Comparison of ENCODE assay signal across 24 cellular contexts in genomic region chr2:2007551-2008501, GRCh38.
DNase-seq lines count a peak whose midpoint lies in the region; FAIRE-seq and TF ChIP-seq lines count a peak whose summit lies in the region.
"Had no signal": no experiment of that assay in that cellular context is flagged by ENCODE, and none has a peak within 500 bp of the region (broad histone marks: within the 10 kb centered on the region; RNA-seq: fewer than 3 reads in every experiment).

No MANE protein-coding gene starts in this region.

- DNase-seq in NCI-H748 (lab: John Stamatoyannopoulos, UW; ENCODE audit: unreplicated experiment) (peak; percentile 34), NCI-H748 treated with DMSO at 0.1 percent for 48 hours (lab: John Stamatoyannopoulos, UW) (no peak), NCI-H82 treated with DMSO at 0.1 percent for 48 hours (lab: John Stamatoyannopoulos, UW; ENCODE audit: unreplicated experiment) (peak; percentile 72), GM19240 (ENCODE audit: insufficient read length, low spot score) (no peak), GM19239 (ENCODE audit: insufficient read length, low spot score) (no peak), stomach (no peak)
- no peak for DNase-seq in activated naive CD4-positive, alpha-beta T cell treated with anti-CD3 and anti-CD28 coated beads, Interleukin-2, amount 10 ng/mL, durations not matched to agents 7 days and 5 days
- DNase-seq: activated CD8-positive, alpha-beta memory T cell treated with anti-CD3 and anti-CD28 coated beads, Interleukin-2, amount 50 U/mL, for 4 hours; activated naive CD8-positive, alpha-beta T cell treated with anti-CD3 and anti-CD28 coated beads, Interleukin-2, amount 10 ng/mL, durations not matched to agents 7 days and 5 days; CD8-positive, alpha-beta memory T cell; MG63; NCI-H1436; NCI-H226; ovary; stimulated activated CD4-positive, alpha-beta T cell treated with anti-CD3 and anti-CD28 coated beads, Interleukin-4, amount 100 ng/mL, for 24 hours; stimulated activated naive CD4-positive, alpha-beta T cell treated with Interleukin-2 at 50 U/mL for 16 hours had no signal

- no peak for TF ChIP-seq EP300 in stomach (IDR thresholded peaks at IDR 0.05)

- no peak overlapping the region for H3K4me3 Mint-ChIP-seq in activated naive CD4-positive, alpha-beta T cell treated with anti-CD3 and anti-CD28 coated beads, Interleukin-2, amount 10 ng/mL, durations not matched to agents 7 days and 5 days
- H3K4me3 Mint-ChIP-seq: activated naive CD8-positive, alpha-beta T cell treated with anti-CD3 and anti-CD28 coated beads, Interleukin-2, amount 10 ng/mL, durations not matched to agents 7 days and 5 days; CD8-positive, alpha-beta memory T cell; memory B cell; natural killer cell treated with Interleukin-12 subunit alpha and Interleukin-12 subunit beta and Interleukin-15 and Interleukin-18, amount 100 ng/mL, for 72 hours; T-helper 1 cell treated with Interleukin-12 subunit alpha and Interleukin-12 subunit beta and Interleukin-4 antibody, amounts not matched to agents 30 μg/mL and 1 μg/mL, for 36 hours had no signal

- H3K9me3 Mint-ChIP-seq in activated naive CD4-positive, alpha-beta T cell treated with anti-CD3 and anti-CD28 coated beads, Interleukin-2, amount 10 ng/mL, durations not matched to agents 7 days and 5 days: peaks cover under 1% of the 10 kb centered on the region
- H3K9me3 Mint-ChIP-seq: activated naive CD8-positive, alpha-beta T cell treated with anti-CD3 and anti-CD28 coated beads, Interleukin-2, amount 10 ng/mL, durations not matched to agents 7 days and 5 days; activated T-helper 2 cell treated with anti-CD3 and anti-CD28 coated beads, Interferon-gamma antibody, Interleukin-2, Interleukin-4, amounts not matched to agents 10 μg/mL and 5 μg/mL and 100 μg/mL, durations not matched to agents 14 hours and 24 hours and 36 hours; memory B cell; natural killer cell treated with Interleukin-12 subunit alpha and Interleukin-12 subunit beta and Interleukin-15 and Interleukin-18, amount 100 ng/mL, for 72 hours had no signal

- no peak for TF ChIP-seq POLR2A in stomach (IDR thresholded peaks at IDR 0.05)

- H3K4me3 ChIP-seq in iPS-15b (ENCODE audit: low read depth, low read length) (peak overlapping the region; percentile 24), stomach (no peak overlapping the region)
- H3K4me3 ChIP-seq: MG63, ovary, right atrium auricular region had no signal

- no peaks in the 10 kb centered on the region for H3K9me3 ChIP-seq in iPS-15b (ENCODE audit: control insufficient read depth, insufficient read depth, low read length)
- peaks cover 0 to 11% (median 3%) of the 10 kb centered on the region in 4 donors for H3K9me3 ChIP-seq in stomach
- H3K9me3 ChIP-seq: ovary, right atrium auricular region had no signal

- intact Hi-C loops in stomach (cut with DNase I; ENCODE audit: low total_unique reads): no loop called here

- TF ChIP-seq CTCF in stomach (IDR thresholded peaks at IDR 0.05): no peak

- FAIRE-seq in GM19239 (lab: Jason Lieb, UNC): no peak
- FAIRE-seq: H54 had no signal

- H3K36me3 ChIP-seq in iPS-15b (ENCODE audit: control insufficient read depth, insufficient read depth, low read length): no peaks in the 10 kb centered on the region
- no peaks in the 10 kb centered on the region for H3K36me3 ChIP-seq in stomach
- H3K36me3 ChIP-seq: MG63, ovary, right atrium auricular region had no signal

- H3K4me1 Mint-ChIP-seq in activated naive CD4-positive, alpha-beta T cell treated with anti-CD3 and anti-CD28 coated beads, Interleukin-2, amount 10 ng/mL, durations not matched to agents 7 days and 5 days: no peaks in the 10 kb centered on the region
- H3K4me1 Mint-ChIP-seq: activated naive CD8-positive, alpha-beta T cell treated with anti-CD3 and anti-CD28 coated beads, Interleukin-2, amount 10 ng/mL, durations not matched to agents 7 days and 5 days; CD8-positive, alpha-beta memory T cell; memory B cell had no signal

- H3K36me3 Mint-ChIP-seq in activated naive CD4-positive, alpha-beta T cell treated with anti-CD3 and anti-CD28 coated beads, Interleukin-2, amount 10 ng/mL, durations not matched to agents 7 days and 5 days: no peaks in the 10 kb centered on the region
- H3K36me3 Mint-ChIP-seq: activated naive CD8-positive, alpha-beta T cell treated with anti-CD3 and anti-CD28 coated beads, Interleukin-2, amount 10 ng/mL, durations not matched to agents 7 days and 5 days; CD8-positive, alpha-beta memory T cell; memory B cell; natural killer cell treated with Interleukin-12 subunit alpha and Interleukin-12 subunit beta and Interleukin-15 and Interleukin-18, amount 100 ng/mL, for 72 hours had no signal

- peaks cover 4% of the 10 kb centered on the region for H3K27me3 Mint-ChIP-seq in activated naive CD4-positive, alpha-beta T cell treated with anti-CD3 and anti-CD28 coated beads, Interleukin-2, amount 10 ng/mL, durations not matched to agents 7 days and 5 days

- peak overlapping the region; percentile 66 for H3K9ac ChIP-seq in iPS-15b (ENCODE audit: low read depth, low read length)

- CTCF ChIA-PET in activated naive CD4-positive, alpha-beta T cell treated with anti-CD3 and anti-CD28 coated beads, Interleukin-2, amount 10 ng/mL, durations not matched to agents 7 days and 5 days (lab: Charles Lee): no interaction called here

- WGBS in stomach, 5 donors: 65 to 78% (median 66%) methylated on average over 8 of the region's 8 CpGs

- H3K4me1 ChIP-seq in iPS-15b (ENCODE audit: control insufficient read depth, insufficient read depth, low read length) (peaks cover 18% of the 10 kb centered on the region), stomach (no peaks in the 10 kb centered on the region)

- no peak overlapping the region for H3K27ac Mint-ChIP-seq in activated naive CD4-positive, alpha-beta T cell treated with anti-CD3 and anti-CD28 coated beads, Interleukin-2, amount 10 ng/mL, durations not matched to agents 7 days and 5 days
- H3K27ac Mint-ChIP-seq: activated naive CD8-positive, alpha-beta T cell treated with anti-CD3 and anti-CD28 coated beads, Interleukin-2, amount 10 ng/mL, durations not matched to agents 7 days and 5 days; activated T-helper 2 cell treated with anti-CD3 and anti-CD28 coated beads, Interferon-gamma antibody, Interleukin-2, Interleukin-4, amounts not matched to agents 10 μg/mL and 5 μg/mL and 100 μg/mL, durations not matched to agents 14 hours and 24 hours and 36 hours; CD8-positive, alpha-beta memory T cell; memory B cell; natural killer cell treated with Interleukin-12 subunit alpha and Interleukin-12 subunit beta and Interleukin-15 and Interleukin-18, amount 100 ng/mL, for 72 hours; T-helper 1 cell treated with Interleukin-12 subunit alpha and Interleukin-12 subunit beta and Interleukin-4 antibody, amounts not matched to agents 30 μg/mL and 1 μg/mL, for 36 hours had no signal

- H3K27me3 ChIP-seq in iPS-15b (ENCODE audit: control insufficient read depth, insufficient read depth, low read length) (no peaks in the 10 kb centered on the region), stomach (peaks cover 0 to 9% (median 0%) of the 10 kb centered on the region in 3 donors)
- H3K27me3 ChIP-seq: MG63, ovary, right atrium auricular region had no signal

- H3K27ac ChIP-seq in stomach: no peak overlapping the region
- H3K27ac ChIP-seq: 22Rv1, ovary, right atrium auricular region had no signal

Comparison
In these comparisons a context has a peak if more than half of its experiments do, and no peak if none do; other contexts are left out.
1. DNase-seq: peak in NCI-H748 (single experiment) and NCI-H82 treated with DMSO at 0.1 percent for 48 hours (single experiment); none in NCI-H748 treated with DMSO at 0.1 percent for 48 hours (single experiment), activated naive CD4-positive, alpha-beta T cell treated with anti-CD3 and anti-CD28 coated beads, Interleukin-2, amount 10 ng/mL, durations not matched to agents 7 days and 5 days (single experiment), GM19240 (single experiment), GM19239 (single experiment) and stomach (single experiment).